Comparison of ENCODE assay signal across 16 cellular contexts in genomic region chr2:43323810-43324588, GRCh38.
A peak's percentile ranks its signal among the peaks of the same experiment; 100 is the strongest.
DNase-seq lines count a peak whose midpoint lies in the region; ATAC-seq, FAIRE-seq and TF ChIP-seq lines count a peak whose summit lies in the region.
"Had no signal": no experiment of that assay in that cellular context is flagged by ENCODE, and none has a peak within 500 bp of the region (broad histone marks: within the 10 kb centered on the region; RNA-seq: fewer than 3 reads in every experiment).

No MANE protein-coding gene starts in this region.

- TF ChIP-seq RAD21 in A549 (conservative IDR thresholded peaks at IDR 0.05 in 1 of 2, IDR thresholded peaks at IDR 0.05 in 1 of 2), result no peak

- H3K27me3 Mint-ChIP-seq in T-helper 2 cell treated with Interferon-gamma antibody and Interleukin-4, amounts not matched to agents 5 μg/mL and 100 μg/mL, for 36 hours (ENCODE audit: low read depth), result no peaks in the 10 kb centered on the region
- H3K27me3 Mint-ChIP-seq in T-helper 17 cell, result no peaks in the 10 kb centered on the region
- H3K27me3 Mint-ChIP-seq: activated CD8-positive, alpha-beta memory T cell treated with anti-CD3 and anti-CD28 coated beads, Interleukin-2, amount 10 ng/mL, durations not matched to agents 7 days and 5 days; activated naive CD4-positive, alpha-beta T cell treated with anti-CD3 and anti-CD28 coated beads, Interleukin-2, amount 10 ng/mL, durations not matched to agents 7 days and 5 days had no signal

- no peak overlapping the region for H3K27ac Mint-ChIP-seq in T-helper 2 cell treated with Interferon-gamma antibody and Interleukin-4, amounts not matched to agents 5 μg/mL and 100 μg/mL, for 36 hours
- H3K27ac Mint-ChIP-seq in T-helper 17 cell, result no peak overlapping the region
- H3K27ac Mint-ChIP-seq: activated CD8-positive, alpha-beta memory T cell treated with anti-CD3 and anti-CD28 coated beads, Interleukin-2, amount 10 ng/mL, durations not matched to agents 7 days and 5 days; activated naive CD4-positive, alpha-beta T cell treated with anti-CD3 and anti-CD28 coated beads, Interleukin-2, amount 10 ng/mL, durations not matched to agents 7 days and 5 days had no signal

- H3K4me3 ChIP-seq in A549 (no peak overlapping the region), mesendoderm (ENCODE audit: low read length) (no peak overlapping the region), gastrocnemius medialis (no peak overlapping the region)

- CTCF ChIA-PET in A549 (lab: Yijun Ruan, JAX), result interaction anchor here (1.2 to 1.3 kb wide), 2 partner anchors 94 to 198 kb away, joined by 3 read pairs; no protein-coding TSS in a partner anchor

- TF ChIP-seq EP300 in A549 (IDR thresholded peaks at IDR 0.05), result no peak

- FAIRE-seq in A549 (lab: Jason Lieb, UNC) (no peak), GM12892 (lab: Jason Lieb, UNC) (no peak)
- FAIRE-seq: G401.6 had no signal

- H3K27ac ChIP-seq in A549 (no peak overlapping the region), mesendoderm (ENCODE audit: low read depth, low read length) (no peak overlapping the region), gastrocnemius medialis (peak overlapping the region; percentile 54 to 74 (median 62))
- H3K27ac ChIP-seq: WERI-Rb-1 had no signal

- H2AK5ac ChIP-seq in mesendoderm (ENCODE audit: low read length), result no peak overlapping the region

- H4K8ac ChIP-seq in mesendoderm (ENCODE audit: low read depth, low read length), result no peak overlapping the region

- H3K27me3 ChIP-seq in mesendoderm (ENCODE audit: insufficient read depth, low read length, poor library complexity) (no peaks in the 10 kb centered on the region), gastrocnemius medialis (no peaks in the 10 kb centered on the region)

- TF ChIP-seq CTCF in A549 (IDR thresholded peaks at IDR 0.05), result no peak
- no peak for TF ChIP-seq CTCF in gastrocnemius medialis (IDR thresholded peaks at IDR 0.05 in 4 of 5, conservative IDR thresholded peaks at IDR 0.05 in 1 of 5)

- peaks cover 3% of the 10 kb centered on the region for H3K4me1 Mint-ChIP-seq in T-helper 2 cell treated with Interferon-gamma antibody and Interleukin-4, amounts not matched to agents 5 μg/mL and 100 μg/mL, for 36 hours (ENCODE audit: low read depth)
- no peaks in the 10 kb centered on the region for H3K4me1 Mint-ChIP-seq in T-helper 17 cell
- H3K4me1 Mint-ChIP-seq: activated CD8-positive, alpha-beta memory T cell treated with anti-CD3 and anti-CD28 coated beads, Interleukin-2, amount 10 ng/mL, durations not matched to agents 7 days and 5 days; activated naive CD4-positive, alpha-beta T cell treated with anti-CD3 and anti-CD28 coated beads, Interleukin-2, amount 10 ng/mL, durations not matched to agents 7 days and 5 days had no signal

- TF ChIP-seq POLR2A in A549 (IDR thresholded peaks at IDR 0.05; ENCODE audit: low read length), result no peak
- TF ChIP-seq POLR2A in gastrocnemius medialis (IDR thresholded peaks at IDR 0.05), result no peak
- no peak for TF ChIP-seq POLR2A in GM12892 (IDR thresholded peaks at IDR 0.05; ENCODE audit: low read depth, low read length)
- TF ChIP-seq POLR2A in GM18505 (IDR thresholded peaks at IDR 0.05; ENCODE audit: borderline replicate concordance, extremely low read depth, insufficient read depth, insufficient read length), result no peak

- intact Hi-C loops in gastrocnemius medialis (cut with DNase I; ENCODE audit: low total_unique reads), result no loop called here

- H4K5ac ChIP-seq in mesendoderm (ENCODE audit: low read length), result no peak overlapping the region

- H3K9me3 ChIP-seq in A549 (no peaks in the 10 kb centered on the region), gastrocnemius medialis (no peaks in the 10 kb centered on the region), T-helper 17 cell (ENCODE audit: control insufficient read depth, low read length, poor library complexity, severe bottlenecking) (no peaks in the 10 kb centered on the region)

- H3K79me2 ChIP-seq in mesendoderm (ENCODE audit: control insufficient read depth, insufficient read depth, low read length), result no peaks in the 10 kb centered on the region

- H3K4me1 ChIP-seq in A549 (peaks cover 4% of the 10 kb centered on the region), mesendoderm (ENCODE audit: control insufficient read depth, low read depth, low read length) (no peaks in the 10 kb centered on the region), gastrocnemius medialis (peaks cover 19 to 42% of the 10 kb centered on the region in 2 donors)

- no peak overlapping the region for H3K9ac ChIP-seq in mesendoderm (ENCODE audit: low read length)

- no peaks in the 10 kb centered on the region for H3K9me3 Mint-ChIP-seq in T-helper 2 cell treated with Interferon-gamma antibody and Interleukin-4, amounts not matched to agents 5 μg/mL and 100 μg/mL, for 36 hours
- H3K9me3 Mint-ChIP-seq: activated naive CD4-positive, alpha-beta T cell treated with anti-CD3 and anti-CD28 coated beads, Interleukin-2, amount 10 ng/mL, durations not matched to agents 7 days and 5 days had no signal

- H3K36me3 Mint-ChIP-seq in T-helper 2 cell treated with Interferon-gamma antibody and Interleukin-4, amounts not matched to agents 5 μg/mL and 100 μg/mL, for 36 hours (ENCODE audit: low read depth), result peaks cover 13% of the 10 kb centered on the region
- H3K36me3 Mint-ChIP-seq in T-helper 17 cell (ENCODE audit: low read depth), result peaks cover 14% of the 10 kb centered on the region

- no peak overlapping the region for H3K4ac ChIP-seq in mesendoderm (ENCODE audit: low read depth, low read length)

- no peak overlapping the region for H2BK120ac ChIP-seq in mesendoderm (ENCODE audit: low read depth, low read length)

- 89% methylated on average over 6 of the region's 6 CpGs for WGBS in A549 (ENCODE audit: missing lambda C conversion rate)
- no CpG with 5 or more reads among the region's 6 CpGs for WGBS in mesendoderm (ENCODE audit: extremely low coverage, insufficient coverage, low lambda C conversion rate)

- H3K23ac ChIP-seq in mesendoderm (ENCODE audit: low read length), result no peak overlapping the region

- H3K4me3 Mint-ChIP-seq in T-helper 2 cell treated with Interferon-gamma antibody and Interleukin-4, amounts not matched to agents 5 μg/mL and 100 μg/mL, for 36 hours, result no peak overlapping the region
- no peak overlapping the region for H3K4me3 Mint-ChIP-seq in T-helper 17 cell
- H3K4me3 Mint-ChIP-seq: activated CD8-positive, alpha-beta memory T cell treated with anti-CD3 and anti-CD28 coated beads, Interleukin-2, amount 10 ng/mL, durations not matched to agents 7 days and 5 days; activated naive CD4-positive, alpha-beta T cell treated with anti-CD3 and anti-CD28 coated beads, Interleukin-2, amount 10 ng/mL, durations not matched to agents 7 days and 5 days had no signal

- in situ Hi-C loops in gastrocnemius medialis (cut with MboI; ENCODE audit: low sequenced_read_pairs in 4 of 4), result no loop called here

- ATAC-seq in A549 (no peak), esophagus mucosa (peak; percentile 61), gastrocnemius medialis (peak; percentile 48 to 66), T-helper 17 cell (no peak), GM18505 (IDR thresholded peaks at IDR 0.05; ENCODE audit: unreplicated experiment) (no peak)
- ATAC-seq: activated CD8-positive, alpha-beta memory T cell treated with anti-CD3 and anti-CD28 coated beads, Interleukin-2, amount 10 ng/mL, durations not matched to agents 7 days and 5 days; SK-N-SH treated with all-trans-retinoic acid at 6 μM for 48 hours had no signal

- POLR2A ChIA-PET in A549 (lab: Yijun Ruan, JAX), result no interaction called here

- no peak for DNase-seq in A549 (ENCODE audit: low read depth in 1 of 2, low spot score in 1 of 2)
- DNase-seq in mesendoderm, result peak; percentile 59
- DNase-seq in gastrocnemius medialis, result peak; percentile 51 to 81
- no peak for DNase-seq in GM12892 (ENCODE audit: insufficient read length)
- DNase-seq in T-helper 2 cell treated with Interferon-gamma antibody and Interleukin-4, amounts not matched to agents 5 μg/mL and 100 μg/mL, for 36 hours (ENCODE audit: low spot score), result no peak
- no peak for DNase-seq in T-helper 17 cell
- DNase-seq: activated CD8-positive, alpha-beta memory T cell treated with anti-CD3 and anti-CD28 coated beads, Interleukin-2, amount 10 ng/mL, durations not matched to agents 7 days and 5 days; activated naive CD4-positive, alpha-beta T cell treated with anti-CD3 and anti-CD28 coated beads, Interleukin-2, amount 10 ng/mL, durations not matched to agents 7 days and 5 days; caudate nucleus; NCI-H1417; posterior cingulate gyrus; WERI-Rb-1 had no signal

- no peaks in the 10 kb centered on the region for H3K79me1 ChIP-seq in mesendoderm (ENCODE audit: low read length)

- no peak overlapping the region for H3K56ac ChIP-seq in mesendoderm (ENCODE audit: low read length)

- no peak overlapping the region for H2BK15ac ChIP-seq in mesendoderm (replicated peaks; ENCODE audit: low read depth)

- H3K36me3 ChIP-seq in mesendoderm (ENCODE audit: control insufficient read depth, insufficient read depth, low read length), result no peaks in the 10 kb centered on the region
- no peaks in the 10 kb centered on the region for H3K36me3 ChIP-seq in gastrocnemius medialis
- H3K36me3 ChIP-seq: WERI-Rb-1 had no signal

- no peak overlapping the region for H3K4me2 ChIP-seq in A549
- H3K4me2 ChIP-seq in mesendoderm (ENCODE audit: low read length), result no peak overlapping the region

- no peak overlapping the region for H2BK5ac ChIP-seq in mesendoderm (ENCODE audit: low read length)

- no peak overlapping the region for H3K18ac ChIP-seq in mesendoderm (ENCODE audit: low read length)

TF ChIP-seq in A549, 52 proteins besides CTCF, POLR2A, EP300 and RAD21:
- TF ChIP-seq MAFK (IDR thresholded peaks at IDR 0.05; ENCODE audit: partially characterized antibody), result peak; percentile 55
- no peak for TF ChIP-seq HEYL (CRISPR knock-in tag; IDR thresholded peaks at IDR 0.05)

Comparison
In these comparisons a context has a peak if more than half of its experiments do, and no peak if none do; other contexts are left out.
1. ATAC-seq: peak in esophagus mucosa (single experiment) and gastrocnemius medialis (2 of 2); none in A549 (0 of 2), T-helper 17 cell (single experiment) and GM18505 (single experiment).
2. DNase-seq: peak in mesendoderm (single experiment) and gastrocnemius medialis (2 of 2); none in A549 (0 of 2), GM12892 (single experiment), T-helper 2 cell treated with Interferon-gamma antibody and Interleukin-4, amounts not matched to agents 5 μg/mL and 100 μg/mL, for 36 hours (single experiment) and T-helper 17 cell (0 of 3).
3. H3K27ac ChIP-seq: peak in gastrocnemius medialis (4 of 4); none in A549 (0 of 2) and mesendoderm (single experiment).